8 cellular contexts compared by ENCODE assay signal in the genomic region with DNA sequence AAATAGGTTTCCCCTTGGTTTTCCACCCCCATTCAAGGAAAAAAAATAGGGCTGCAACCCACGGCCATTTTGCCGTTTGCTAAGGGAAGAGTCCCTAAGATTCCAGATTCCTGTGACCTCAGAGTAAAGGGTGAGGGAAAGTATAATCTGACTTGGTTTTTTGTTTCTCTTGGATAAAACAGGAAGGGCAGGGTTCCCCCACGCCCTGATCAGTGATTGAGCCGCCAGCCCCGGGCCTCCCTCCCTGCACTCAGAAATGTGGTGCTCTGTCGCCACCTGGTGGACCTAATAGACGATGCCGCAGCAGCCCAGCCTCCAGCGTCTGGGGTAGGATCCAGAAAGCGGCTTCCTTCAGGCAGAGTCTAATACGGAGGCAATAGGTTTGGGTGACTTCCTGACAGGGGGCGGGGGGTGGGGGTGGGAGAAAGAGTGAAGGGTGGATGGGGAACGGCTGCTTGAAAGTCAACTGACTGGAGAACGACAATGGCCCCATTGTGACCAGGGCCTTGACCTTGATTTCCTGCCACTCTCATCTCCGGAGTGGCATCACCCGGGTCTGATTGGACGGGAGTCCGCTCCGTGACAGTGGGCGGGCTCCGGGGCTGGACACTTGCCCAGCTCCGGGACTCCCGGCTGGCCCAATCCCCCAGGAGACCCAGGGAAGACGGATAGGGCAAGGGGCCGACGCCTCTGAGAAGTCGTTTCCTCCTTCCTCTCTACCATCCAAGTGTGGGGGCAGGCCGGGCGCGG. TPM values are rescaled to one million over a fixed set of nuclear protein-coding genes. Genes with fewer than 3 reads are reported as not detected.
A peak's percentile ranks its signal among the peaks of the same experiment; 100 is the strongest.
DNase-seq lines count a peak whose midpoint lies in the region; ATAC-seq and TF ChIP-seq lines count a peak whose summit lies in the region.

No MANE protein-coding gene starts in this region.

- H3K27me3 ChIP-seq in A673 (replicated peaks; ENCODE audit: insufficient read depth, low read depth, low read length, poor library complexity): no peaks in the 10 kb centered on the region
- peaks cover 2% of the 10 kb centered on the region for H3K27me3 ChIP-seq in kidney epithelial cell (ENCODE audit: control insufficient read depth, insufficient read depth, low read length)

- H3K4me1 ChIP-seq in A673 (ENCODE audit: insufficient read depth, low read length, poor library complexity, severe bottlenecking): peaks cover 6% of the 10 kb centered on the region

- TF ChIP-seq CTCF in A673 (conservative IDR thresholded peaks at IDR 0.05; ENCODE audit: low read depth, low read length): peak; percentile 95
- peak; percentile 88 for TF ChIP-seq CTCF in kidney epithelial cell (IDR thresholded peaks at IDR 0.05; ENCODE audit: insufficient read depth, low read length, poor library complexity, severe bottlenecking)

- BruUV-seq in A673 (replicated peaks; lab: Mats Ljungman, UMichigan): no TSS peak

- ATAC-seq in GM18861 (IDR thresholded peaks at IDR 0.05; ENCODE audit: unreplicated experiment) (peak; percentile 92), HG03103 (IDR thresholded peaks at IDR 0.05; ENCODE audit: low read depth, unreplicated experiment) (peak; percentile 88)

- peak; percentile 92 for DNase-seq in A673 (ENCODE audit: low spot score)
- peak; percentile 61 for DNase-seq in NCI-H2227 treated with DMSO at 0.1 percent for 48 hours (lab: John Stamatoyannopoulos, UW)
- DNase-seq in activated CD4-positive, CD25-positive, alpha-beta regulatory T cell (lab: John Stamatoyannopoulos, UW): peak; percentile 67 to 84 (median 74)
- DNase-seq in caudate nucleus (lab: John Stamatoyannopoulos, UW): peak; percentile 50 to 99 (median 91)
- DNase-seq in kidney epithelial cell (ENCODE audit: low read depth): no peak
- peak; percentile 75 to 86 for DNase-seq in stimulated activated CD4-positive, alpha-beta T cell treated with anti-CD3 and anti-CD28 coated beads, Interleukin-15, amount 100 ng/mL, for 48 hours (ENCODE audit: low read depth in 2 of 2)

- H3K36me3 ChIP-seq in A673 (ENCODE audit: insufficient read depth, low read length, poor library complexity, severe bottlenecking) (no peaks in the 10 kb centered on the region), kidney epithelial cell (ENCODE audit: control insufficient read depth, insufficient read depth, low read length) (no peaks in the 10 kb centered on the region)

- CTCF ChIA-PET in A673 (lab: Charles Lee): interaction anchor here (0.7 to 1.0 kb wide), 3 partner anchors 60 to 1783 kb away, joined by 3 to 7 read pairs (median 5); no protein-coding TSS in a partner anchor

- H3K27ac ChIP-seq in A673 (ENCODE audit: low read depth, low read length, poor library complexity, severe bottlenecking) (no peak overlapping the region), caudate nucleus (ENCODE audit: low read depth, low read length) (peak overlapping the region; percentile 67)

- H3K4me3 ChIP-seq in A673 (ENCODE audit: low read depth, low read length, poor library complexity, severe bottlenecking): peak overlapping the region; percentile 33
- H3K4me3 ChIP-seq in kidney epithelial cell (ENCODE audit: low read depth, low read length): peak overlapping the region; percentile 20

- POLR2A ChIA-PET in A673 (lab: Charles Lee; ENCODE audit: low non-redundant PET): no interaction called here

- H3K9me3 ChIP-seq in A673 (ENCODE audit: low read depth, low read length, poor library complexity, severe bottlenecking): no peaks in the 10 kb centered on the region

- intact Hi-C loops in A673 (cut with micrococcal nuclease; ENCODE audit: unreplicated experiment): loop anchor here (1.0 to 10.0 kb wide), 3 partner anchors 84 to 370 kb away; no protein-coding TSS in a partner anchor

RNA-seq across cellular contexts. Expression of a gene that starts 17.8 kb away (rescaled TPM):
- total RNA-seq in A673 (2021): 33.3 and 35.5 TPM in 2 replicates
- total RNA-seq in kidney epithelial cell: 125 and 176 TPM in 2 replicates

RNA-seq across cellular contexts. Expression of a gene that starts 31.5 kb away (rescaled TPM):
- total RNA-seq in A673 (2021) (2.5 and 2.7 TPM in 2 replicates), kidney epithelial cell (3.1 and 4.1 TPM in 2 replicates)

RNA-seq across cellular contexts. Expression of a gene that starts 43.3 kb away (rescaled TPM):
- total RNA-seq in A673 (2021) (9.5 and 12.3 TPM in 2 replicates), kidney epithelial cell (6.0 and 7.1 TPM in 2 replicates)
